Comparison of ENCODE assay signal across 1 cellular context in the genomic region with DNA sequence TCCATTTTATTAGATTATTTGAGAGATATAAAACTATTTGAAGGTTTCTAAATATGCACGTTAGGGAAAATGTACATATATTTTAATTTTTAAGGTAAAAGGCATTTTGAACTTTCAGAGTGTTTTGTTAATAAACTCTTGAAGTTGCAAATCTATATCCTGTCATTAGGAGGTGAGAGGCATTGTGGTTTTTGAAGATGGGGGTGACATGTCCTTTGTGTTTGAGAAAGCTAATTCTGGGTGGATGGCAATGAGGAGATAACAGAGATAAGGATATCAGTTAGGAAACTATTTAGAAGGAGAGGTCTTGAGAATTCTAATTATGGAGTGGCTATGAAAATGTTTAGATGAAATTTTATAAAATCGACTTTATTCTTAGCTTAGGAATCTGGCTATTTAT.
TF ChIP-seq lines count a peak whose summit lies in the region.

No MANE protein-coding gene starts in this region.

TF ChIP-seq in GM12878, 131 proteins besides CTCF, POLR2A, EP300 and RAD21:
- TF ChIP-seq IKZF2 (IDR thresholded peaks at IDR 0.05) (no peak), TBL1XR1 (IDR thresholded peaks at IDR 0.05; ENCODE audit: low read depth, low read length) (no peak), CBX3 (IDR thresholded peaks at IDR 0.05; ENCODE audit: borderline replicate concordance, low read depth) (no peak), STAT3 (IDR thresholded peaks at IDR 0.05; ENCODE audit: low read depth, low read length) (no peak), MTA3 (IDR thresholded peaks at IDR 0.05; ENCODE audit: borderline replicate concordance, low read length) (no peak), CHD2 (IDR thresholded peaks at IDR 0.05; ENCODE audit: borderline replicate concordance, low read depth, low read length) (no peak), YBX1 (IDR thresholded peaks at IDR 0.05) (no peak), NFIC (IDR thresholded peaks at IDR 0.05; ENCODE audit: low read depth, low read length) (no peak), CBFB (IDR thresholded peaks at IDR 0.05; ENCODE audit: low read depth) (no peak)
- TF ChIP-seq, protein P1, sequence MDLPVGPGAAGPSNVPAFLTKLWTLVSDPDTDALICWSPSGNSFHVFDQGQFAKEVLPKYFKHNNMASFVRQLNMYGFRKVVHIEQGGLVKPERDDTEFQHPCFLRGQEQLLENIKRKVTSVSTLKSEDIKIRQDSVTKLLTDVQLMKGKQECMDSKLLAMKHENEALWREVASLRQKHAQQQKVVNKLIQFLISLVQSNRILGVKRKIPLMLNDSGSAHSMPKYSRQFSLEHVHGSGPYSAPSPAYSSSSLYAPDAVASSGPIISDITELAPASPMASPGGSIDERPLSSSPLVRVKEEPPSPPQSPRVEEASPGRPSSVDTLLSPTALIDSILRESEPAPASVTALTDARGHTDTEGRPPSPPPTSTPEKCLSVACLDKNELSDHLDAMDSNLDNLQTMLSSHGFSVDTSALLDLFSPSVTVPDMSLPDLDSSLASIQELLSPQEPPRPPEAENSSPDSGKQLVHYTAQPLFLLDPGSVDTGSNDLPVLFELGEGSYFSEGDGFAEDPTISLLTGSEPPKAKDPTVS (IDR thresholded peaks at IDR 0.05; ENCODE audit: low read depth, low read length), result no peak
- TF ChIP-seq, protein P2, sequence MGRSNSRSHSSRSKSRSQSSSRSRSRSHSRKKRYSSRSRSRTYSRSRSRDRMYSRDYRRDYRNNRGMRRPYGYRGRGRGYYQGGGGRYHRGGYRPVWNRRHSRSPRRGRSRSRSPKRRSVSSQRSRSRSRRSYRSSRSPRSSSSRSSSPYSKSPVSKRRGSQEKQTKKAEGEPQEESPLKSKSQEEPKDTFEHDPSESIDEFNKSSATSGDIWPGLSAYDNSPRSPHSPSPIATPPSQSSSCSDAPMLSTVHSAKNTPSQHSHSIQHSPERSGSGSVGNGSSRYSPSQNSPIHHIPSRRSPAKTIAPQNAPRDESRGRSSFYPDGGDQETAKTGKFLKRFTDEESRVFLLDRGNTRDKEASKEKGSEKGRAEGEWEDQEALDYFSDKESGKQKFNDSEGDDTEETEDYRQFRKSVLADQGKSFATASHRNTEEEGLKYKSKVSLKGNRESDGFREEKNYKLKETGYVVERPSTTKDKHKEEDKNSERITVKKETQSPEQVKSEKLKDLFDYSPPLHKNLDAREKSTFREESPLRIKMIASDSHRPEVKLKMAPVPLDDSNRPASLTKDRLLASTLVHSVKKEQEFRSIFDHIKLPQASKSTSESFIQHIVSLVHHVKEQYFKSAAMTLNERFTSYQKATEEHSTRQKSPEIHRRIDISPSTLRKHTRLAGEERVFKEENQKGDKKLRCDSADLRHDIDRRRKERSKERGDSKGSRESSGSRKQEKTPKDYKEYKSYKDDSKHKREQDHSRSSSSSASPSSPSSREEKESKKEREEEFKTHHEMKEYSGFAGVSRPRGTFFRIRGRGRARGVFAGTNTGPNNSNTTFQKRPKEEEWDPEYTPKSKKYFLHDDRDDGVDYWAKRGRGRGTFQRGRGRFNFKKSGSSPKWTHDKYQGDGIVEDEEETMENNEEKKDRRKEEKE (IDR thresholded peaks at IDR 0.05), result no peak
- TF ChIP-seq, protein P3, sequence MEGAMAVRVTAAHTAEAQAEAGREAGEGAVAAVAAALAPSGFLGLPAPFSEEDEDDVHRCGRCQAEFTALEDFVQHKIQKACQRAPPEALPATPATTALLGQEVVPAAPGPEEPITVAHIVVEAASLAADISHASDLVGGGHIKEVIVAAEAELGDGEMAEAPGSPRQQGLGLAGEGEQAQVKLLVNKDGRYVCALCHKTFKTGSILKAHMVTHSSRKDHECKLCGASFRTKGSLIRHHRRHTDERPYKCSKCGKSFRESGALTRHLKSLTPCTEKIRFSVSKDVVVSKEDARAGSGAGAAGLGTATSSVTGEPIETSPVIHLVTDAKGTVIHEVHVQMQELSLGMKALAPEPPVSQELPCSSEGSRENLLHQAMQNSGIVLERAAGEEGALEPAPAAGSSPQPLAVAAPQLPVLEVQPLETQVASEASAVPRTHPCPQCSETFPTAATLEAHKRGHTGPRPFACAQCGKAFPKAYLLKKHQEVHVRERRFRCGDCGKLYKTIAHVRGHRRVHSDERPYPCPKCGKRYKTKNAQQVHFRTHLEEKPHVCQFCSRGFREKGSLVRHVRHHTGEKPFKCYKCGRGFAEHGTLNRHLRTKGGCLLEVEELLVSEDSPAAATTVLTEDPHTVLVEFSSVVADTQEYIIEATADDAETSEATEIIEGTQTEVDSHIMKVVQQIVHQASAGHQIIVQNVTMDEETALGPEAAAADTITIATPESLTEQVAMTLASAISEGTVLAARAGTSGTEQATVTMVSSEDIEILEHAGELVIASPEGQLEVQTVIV (IDR thresholded peaks at IDR 0.05; ENCODE audit: borderline replicate concordance, partially characterized antibody), result no peak
